In genomic region chr1:43991476-43992231, GRCh38 we compare ENCODE assay signal across 8 cellular contexts. TPM values are rescaled to one million over a fixed set of nuclear protein-coding genes. Genes with fewer than 3 reads are reported as not detected.
A peak's percentile ranks its signal among the peaks of the same experiment; 100 is the strongest.
DNase-seq lines count a peak whose midpoint lies in the region; ATAC-seq and TF ChIP-seq lines count a peak whose summit lies in the region.

Gene CCDC24 (plus strand): TSS chr1:43991599. CDS start chr1:43991879, 280 bp downstream.

- peaks cover 57% of the 10 kb centered on the region for H3K4me1 ChIP-seq in BLaER1
- H3K4me1 ChIP-seq in mononuclear cell (ENCODE audit: insufficient read depth, low read length): peaks cover 13% of the 10 kb centered on the region

- H3K4me3 ChIP-seq in BLaER1 (peak within 1 kb of the TSS; percentile 78), epithelial cell of esophagus (ENCODE audit: low read length) (peak within 1 kb of the TSS; percentile 62), mononuclear cell (ENCODE audit: low read length) (peak within 1 kb of the TSS; percentile 50)

- H3K27me3 ChIP-seq in BLaER1: no peaks in the 10 kb centered on the region
- no peaks in the 10 kb centered on the region for H3K27me3 ChIP-seq in mononuclear cell (ENCODE audit: insufficient read depth, low read length)

- no peaks in the 10 kb centered on the region for H3K9me3 ChIP-seq in BLaER1
- no peaks in the 10 kb centered on the region for H3K9me3 ChIP-seq in mononuclear cell (ENCODE audit: low read depth, low read length)

- no peaks in the 10 kb centered on the region for H4K20me1 ChIP-seq in BLaER1

- H3K9ac ChIP-seq in BLaER1: peak within 1 kb of the TSS; percentile 76

- ATAC-seq in GM19328 (IDR thresholded peaks at IDR 0.05; ENCODE audit: unreplicated experiment) (peak; percentile 80), HG03520 (IDR thresholded peaks at IDR 0.05; ENCODE audit: unreplicated experiment) (peak; percentile 76)

- peak within 1 kb of the TSS; percentile 89 for H3K4me2 ChIP-seq in BLaER1

- TF ChIP-seq CTCF in epithelial cell of esophagus (IDR thresholded peaks at IDR 0.05; ENCODE audit: insufficient read depth, low read depth, low read length, missing control alignments): no peak

- H3K27ac ChIP-seq in BLaER1: peak within 1 kb of the TSS; percentile 65

- peaks cover 9% of the 10 kb centered on the region for H3K36me3 ChIP-seq in BLaER1

- DNase-seq in NOMO-1 treated with dmso at 0.1 percent for 144 hours (lab: John Stamatoyannopoulos, UW; ENCODE audit: unreplicated experiment) (peak; percentile 85), epithelial cell of esophagus (ENCODE audit: low read depth) (peak; percentile 81)
- peak; percentile 89 for DNase-seq in activated CD8-positive, alpha-beta memory T cell treated with anti-CD3 and anti-CD28 coated beads, Interleukin-2, amount 50 U/mL, for 48 hours
- DNase-seq in stimulated activated CD8-positive, alpha-beta memory T cell treated with anti-CD3 and anti-CD28 coated beads, Interleukin-4, amount 100 ng/mL, for 1 hour (ENCODE audit: low read depth in 2 of 2, low spot score in 1 of 2): peak; percentile 19 to 41

RNA-seq across cellular contexts. Expression of gene CCDC24, which starts in this region (rescaled TPM):
- total RNA-seq in mononuclear cell: 0.42 TPM

Comparison
In these comparisons a context has a peak if more than half of its experiments do, and no peak if none do; other contexts are left out.
1. Peak in every context shown above with its lines: DNase-seq, ATAC-seq, H3K4me3 ChIP-seq and H3K27ac ChIP-seq.
2. DNase-seq: peak in every context shown above with its lines; median percentile 89 in activated CD8-positive, alpha-beta memory T cell treated with anti-CD3 and anti-CD28 coated beads, Interleukin-2, amount 50 U/mL, for 48 hours; 85 in NOMO-1 treated with dmso at 0.1 percent for 144 hours; 81 in epithelial cell of esophagus; 30 in stimulated activated CD8-positive, alpha-beta memory T cell treated with anti-CD3 and anti-CD28 coated beads, Interleukin-4, amount 100 ng/mL, for 1 hour.